In the genomic region with DNA sequence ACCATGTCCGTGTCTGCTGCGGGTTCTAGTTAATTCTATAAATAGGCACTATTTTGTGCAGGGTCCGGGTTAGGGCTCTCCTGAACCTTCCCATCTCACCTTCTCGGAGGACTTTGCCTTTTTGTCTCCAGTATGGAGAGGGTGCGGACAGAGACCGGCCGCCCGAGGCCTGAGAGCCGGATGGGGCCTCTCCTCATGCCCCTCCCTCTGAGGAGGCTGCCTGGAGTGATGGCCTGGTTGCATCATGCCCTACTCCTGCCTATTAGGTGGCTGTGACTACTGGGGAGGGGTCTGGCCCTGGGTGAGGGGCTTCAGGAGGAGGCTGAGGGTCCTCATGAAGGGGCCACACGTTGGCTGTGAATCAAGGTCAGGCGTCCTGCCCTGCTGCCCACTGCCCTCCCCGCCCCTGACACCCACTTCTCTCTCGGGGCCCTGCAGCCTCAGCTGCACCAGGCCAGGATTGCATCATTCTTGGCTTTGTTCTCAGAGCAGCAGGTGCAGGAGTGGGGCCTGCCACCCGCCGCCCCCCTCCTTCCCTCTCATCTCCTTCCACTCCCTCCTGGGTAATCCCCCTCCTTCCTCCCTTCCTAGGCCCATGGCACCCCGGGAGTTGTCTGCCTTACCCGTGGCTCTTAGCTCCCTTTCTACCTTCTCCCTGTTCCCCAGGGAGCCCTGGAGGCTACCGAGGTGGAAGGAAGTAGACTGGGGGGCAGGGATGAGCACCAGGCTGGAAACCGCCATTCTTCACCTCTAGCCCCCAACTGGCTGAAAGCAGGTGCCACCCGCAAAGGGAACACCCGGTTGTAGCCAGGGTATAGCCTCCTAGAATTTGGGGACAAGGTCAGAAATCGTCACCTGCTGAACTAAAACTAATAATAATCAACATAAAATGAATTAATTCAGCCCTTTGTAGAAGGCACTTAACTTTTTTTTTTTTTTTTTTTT, we compare ENCODE assay signal across 1 cellular context.
TF ChIP-seq lines count a peak whose summit lies in the region.

No MANE protein-coding gene starts in this region.

TF ChIP-seq in SK-N-SH, 30 proteins besides CTCF, POLR2A, EP300 and RAD21 (continued from another document):
- TF ChIP-seq, protein P1, sequence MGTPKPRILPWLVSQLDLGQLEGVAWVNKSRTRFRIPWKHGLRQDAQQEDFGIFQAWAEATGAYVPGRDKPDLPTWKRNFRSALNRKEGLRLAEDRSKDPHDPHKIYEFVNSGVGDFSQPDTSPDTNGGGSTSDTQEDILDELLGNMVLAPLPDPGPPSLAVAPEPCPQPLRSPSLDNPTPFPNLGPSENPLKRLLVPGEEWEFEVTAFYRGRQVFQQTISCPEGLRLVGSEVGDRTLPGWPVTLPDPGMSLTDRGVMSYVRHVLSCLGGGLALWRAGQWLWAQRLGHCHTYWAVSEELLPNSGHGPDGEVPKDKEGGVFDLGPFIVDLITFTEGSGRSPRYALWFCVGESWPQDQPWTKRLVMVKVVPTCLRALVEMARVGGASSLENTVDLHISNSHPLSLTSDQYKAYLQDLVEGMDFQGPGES (IDR thresholded peaks at IDR 0.05; ENCODE audit: low read depth, low read length) = no peak
- no peak for TF ChIP-seq NFIC (IDR thresholded peaks at IDR 0.05; ENCODE audit: borderline replicate concordance)
